In genomic region chr9:131692612-131692976, GRCh38 we compare ENCODE assay signal across 28 cellular contexts. TPM values are rescaled to one million over a fixed set of nuclear protein-coding genes. Genes with fewer than 3 reads are reported as not detected.
DNase-seq lines count a peak whose midpoint lies in the region; ATAC-seq and TF ChIP-seq lines count a peak whose summit lies in the region.
"Had no signal": no experiment of that assay in that cellular context is flagged by ENCODE, and none has a peak within 500 bp of the region (broad histone marks: within the 10 kb centered on the region; RNA-seq: fewer than 3 reads in every experiment).

No MANE protein-coding gene starts in this region.

- H3K27me3 Mint-ChIP-seq in CD4-positive, alpha-beta memory T cell: no peaks in the 10 kb centered on the region
- no peaks in the 10 kb centered on the region for H3K27me3 Mint-ChIP-seq in T-helper 17 cell
- no peaks in the 10 kb centered on the region for H3K27me3 Mint-ChIP-seq in stimulated activated naive B cell treated with anti-CD40 and anti-IgM and Interleukin-4, amounts not matched to agents 10 μg/mL and 1 μg/mL and 100 μg/mL, for 72 hours
- H3K27me3 Mint-ChIP-seq: central memory CD8-positive, alpha-beta T cell; IgD-negative memory B cell; stimulated activated naive CD8-positive, alpha-beta T cell treated with anti-CD3 and anti-CD28 coated beads, Interleukin-15, Interleukin-2, amounts not matched to agents 100 ng/mL and 50 ng/mL, for 24 hours had no signal

- TF ChIP-seq CTCF in epithelial cell of proximal tubule (conservative IDR thresholded peaks at IDR 0.05; ENCODE audit: low read depth, low read length) (no peak), neutrophil (IDR thresholded peaks at IDR 0.05) (no peak)

- H3K4me1 ChIP-seq in CD4-positive, alpha-beta memory T cell (ENCODE audit: insufficient read depth, low read length): peaks cover 96% of the 10 kb centered on the region
- peaks cover 10 to 31% of the 10 kb centered on the region in 2 experiments for H3K4me1 ChIP-seq in neutrophil (ENCODE audit: control insufficient read depth in 1 of 2, insufficient read depth in 1 of 2, low read depth in 1 of 2, low read length in 1 of 2)

- CTCF ChIA-PET in CD4-positive, alpha-beta memory T cell (lab: Charles Lee; ENCODE audit: partially characterized antibody): interaction anchor here (1.1 to 1.8 kb wide), 5 partner anchors 12 to 107 kb away, joined by 3 to 6 read pairs (median 3); no protein-coding TSS in a partner anchor

- peaks cover 0 to 4% of the 10 kb centered on the region in 2 donors for H3K36me3 Mint-ChIP-seq in CD4-positive, alpha-beta memory T cell
- no peaks in the 10 kb centered on the region for H3K36me3 Mint-ChIP-seq in T-helper 17 cell (ENCODE audit: low read depth)
- peaks cover 28 to 48% of the 10 kb centered on the region in 2 donors for H3K36me3 Mint-ChIP-seq in stimulated activated naive B cell treated with anti-CD40 and anti-IgM and Interleukin-4, amounts not matched to agents 10 μg/mL and 1 μg/mL and 100 μg/mL, for 72 hours
- H3K36me3 Mint-ChIP-seq: IgD-negative memory B cell had no signal

- ATAC-seq in T-helper 17 cell: no peak
- no peak for ATAC-seq in stimulated activated naive B cell treated with anti-CD40 and anti-IgM and Interleukin-4, amounts not matched to agents 10 μg/mL and 1 μg/mL and 100 μg/mL, for 72 hours (replicated peaks)
- ATAC-seq: activated CD4-positive, CD25-positive, alpha-beta regulatory T cell treated with anti-CD3 and anti-CD28 coated beads, Interleukin-2, amount 50 U/mL, for 24 hours had no signal

- H3K9me3 ChIP-seq in CD4-positive, alpha-beta memory T cell (ENCODE audit: control insufficient read depth in 1 of 2, low read length in 2 of 2): no peaks in the 10 kb centered on the region
- H3K9me3 ChIP-seq in T-helper 17 cell (ENCODE audit: control insufficient read depth, low read length, poor library complexity, severe bottlenecking) (no peaks in the 10 kb centered on the region), neutrophil (no peaks in the 10 kb centered on the region)
- H3K9me3 ChIP-seq: right atrium auricular region, SK-N-SH, tibial nerve had no signal

- peaks cover 77 to 99% (median 88%) of the 10 kb centered on the region in 4 donors for H3K4me1 Mint-ChIP-seq in CD4-positive, alpha-beta memory T cell
- H3K4me1 Mint-ChIP-seq in T-helper 17 cell: peaks cover 78% of the 10 kb centered on the region
- peaks cover 58 to 97% of the 10 kb centered on the region in 2 donors for H3K4me1 Mint-ChIP-seq in stimulated activated naive B cell treated with anti-CD40 and anti-IgM and Interleukin-4, amounts not matched to agents 10 μg/mL and 1 μg/mL and 100 μg/mL, for 72 hours

- intact Hi-C loops in CD4-positive, alpha-beta memory T cell (cut with micrococcal nuclease): loop anchor here (2.0 kb wide), 1 partner anchor 16 kb away; no protein-coding TSS in a partner anchor

- no peaks in the 10 kb centered on the region for H3K9me3 Mint-ChIP-seq in CD4-positive, alpha-beta memory T cell
- no peaks in the 10 kb centered on the region for H3K9me3 Mint-ChIP-seq in stimulated activated naive B cell treated with anti-CD40 and anti-IgM and Interleukin-4, amounts not matched to agents 10 μg/mL and 1 μg/mL and 100 μg/mL, for 72 hours
- H3K9me3 Mint-ChIP-seq: central memory CD8-positive, alpha-beta T cell; IgD-negative memory B cell; stimulated activated naive CD8-positive, alpha-beta T cell treated with anti-CD3 and anti-CD28 coated beads, Interleukin-15, Interleukin-2, amounts not matched to agents 100 ng/mL and 50 ng/mL, for 24 hours had no signal

- POLR2A ChIA-PET in CD4-positive, alpha-beta memory T cell (lab: Charles Lee; ENCODE audit: partially characterized antibody): interaction anchor here (1.0 to 7.5 kb wide), 8 partner anchors 11 to 46 kb away, joined by 3 to 73 read pairs (median 8); no protein-coding TSS in a partner anchor

- no peak overlapping the region for H3K4me3 ChIP-seq in CD4-positive, alpha-beta memory T cell (ENCODE audit: low read length in 2 of 2)
- H3K4me3 ChIP-seq in epithelial cell of proximal tubule (ENCODE audit: low read depth, low read length): no peak overlapping the region
- no peak overlapping the region for H3K4me3 ChIP-seq in neutrophil (ENCODE audit: low read depth in 1 of 2, low read length in 1 of 2)
- H3K4me3 ChIP-seq: right atrium auricular region, tibial nerve had no signal

- DNase-seq in CD4-positive, alpha-beta memory T cell: no peak
- DNase-seq in T-helper 17 cell (no peak), epithelial cell of proximal tubule (ENCODE audit: low read depth) (peak; percentile 86), NCI-H1436 treated with DMSO at 0.1 percent for 48 hours (lab: John Stamatoyannopoulos, UW) (no peak), GF-D8 (lab: John Stamatoyannopoulos, UW) (no peak)
- no peak for DNase-seq in stimulated activated naive B cell treated with anti-CD40 and anti-IgM and Interleukin-4, amounts not matched to agents 10 μg/mL and 1 μg/mL and 100 μg/mL, for 72 hours
- no peak for DNase-seq in activated CD4-positive, alpha-beta T cell treated with anti-CD3 and anti-CD28 coated beads for 48 hours
- DNase-seq: activated naive CD4-positive, alpha-beta T cell treated with anti-CD3 and anti-CD28 coated beads, Interleukin-2, amount 50 U/mL, for 16 hours; activated T-cell treated with anti-CD3 and anti-CD28 coated beads, Interleukin-2, amount 50 U/mL, for 48 hours; anterior cingulate cortex; hypothalamus; kidney; MM.1S; NCI-H1436; NCI-H526 treated with DMSO at 0.1 percent for 48 hours; occipital lobe; SK-N-SH; stimulated activated CD4-positive, alpha-beta T cell treated with anti-CD3 and anti-CD28 coated beads, Interleukin-4, amount 100 ng/mL, for 4 hours; T-helper 9 cell had no signal

- no peaks in the 10 kb centered on the region for H3K36me3 ChIP-seq in CD4-positive, alpha-beta memory T cell (ENCODE audit: insufficient read depth, low read length)
- no peaks in the 10 kb centered on the region for H3K36me3 ChIP-seq in neutrophil
- H3K36me3 ChIP-seq: right atrium auricular region, tibial nerve had no signal

- no peak overlapping the region for H3K27ac ChIP-seq in CD4-positive, alpha-beta memory T cell (ENCODE audit: low read depth, low read length)
- H3K27ac ChIP-seq in neutrophil: peak overlapping the region; percentile 17
- H3K27ac ChIP-seq: epithelial cell of prostate, right atrium auricular region, RWPE1, tibial nerve had no signal

- H3K4me3 Mint-ChIP-seq in CD4-positive, alpha-beta memory T cell: peak overlapping the region in 4 of 8 donors; percentile 11 to 68 (median 45)
- H3K4me3 Mint-ChIP-seq in T-helper 17 cell: no peak overlapping the region
- no peak overlapping the region for H3K4me3 Mint-ChIP-seq in stimulated activated naive B cell treated with anti-CD40 and anti-IgM and Interleukin-4, amounts not matched to agents 10 μg/mL and 1 μg/mL and 100 μg/mL, for 72 hours

- H3K27ac Mint-ChIP-seq in CD4-positive, alpha-beta memory T cell: peak overlapping the region in 6 of 7 donors; percentile 11 to 83 (median 56)
- peak overlapping the region; percentile 92 for H3K27ac Mint-ChIP-seq in T-helper 17 cell
- H3K27ac Mint-ChIP-seq in stimulated activated naive B cell treated with anti-CD40 and anti-IgM and Interleukin-4, amounts not matched to agents 10 μg/mL and 1 μg/mL and 100 μg/mL, for 72 hours: no peak overlapping the region

- no peaks in the 10 kb centered on the region for H3K27me3 ChIP-seq in CD4-positive, alpha-beta memory T cell (ENCODE audit: insufficient read depth, low read length)
- no peaks in the 10 kb centered on the region for H3K27me3 ChIP-seq in neutrophil
- H3K27me3 ChIP-seq: right atrium auricular region, tibial nerve had no signal

RNA-seq across cellular contexts. Expression of gene RAPGEF1, which starts 47.3 kb away (rescaled TPM):
- 100 to 1,000 TPM; 129 to 149 TPM for total RNA-seq in CD4-positive, alpha-beta memory T cell
- 10 to 100 TPM in 1 of 2 donors, 1 to 10 TPM in 1; 1.5 to 23.0 TPM for polyA plus RNA-seq in CD4-positive, alpha-beta memory T cell
- total RNA-seq in T-helper 17 cell (100 to 1,000 TPM; 176 to 209 TPM), epithelial cell of proximal tubule (34.8 and 38.1 TPM in 2 replicates)
